Comparison of ENCODE assay signal across 15 cellular contexts in the genomic region with DNA sequence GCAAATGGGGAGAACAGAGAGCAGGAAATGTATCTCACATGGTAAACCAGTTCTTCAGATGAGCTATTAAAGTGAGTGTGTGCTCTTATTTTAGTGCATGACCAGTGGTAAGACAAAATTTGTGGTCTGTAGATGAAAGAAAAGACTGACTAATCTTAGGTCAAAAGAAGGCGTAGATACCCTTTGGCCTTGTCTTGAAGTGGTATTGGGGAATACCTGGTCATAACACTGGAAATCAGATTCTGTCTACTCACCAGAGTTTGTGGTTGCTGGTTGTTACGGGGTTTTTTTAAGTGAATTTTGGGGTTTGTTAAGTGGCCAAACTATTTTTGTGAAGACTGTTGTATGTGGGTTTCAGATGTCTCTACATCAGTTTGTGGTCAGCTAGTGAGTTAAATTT.
DNase-seq lines count a peak whose midpoint lies in the region; ATAC-seq, FAIRE-seq and TF ChIP-seq lines count a peak whose summit lies in the region.
"Had no signal": no experiment of that assay in that cellular context is flagged by ENCODE, and none has a peak within 500 bp of the region (broad histone marks: within the 10 kb centered on the region; RNA-seq: fewer than 3 reads in every experiment).

No MANE protein-coding gene starts in this region.

- TF ChIP-seq POLR2A in A549 (IDR thresholded peaks at IDR 0.05; ENCODE audit: low read length) (no peak), GM18505 (IDR thresholded peaks at IDR 0.05; ENCODE audit: borderline replicate concordance, extremely low read depth, insufficient read depth, insufficient read length) (no peak)

- H3K9me3 ChIP-seq in A549 (no peaks in the 10 kb centered on the region), left lung (no peaks in the 10 kb centered on the region)
- H3K9me3 ChIP-seq: BE2C, esophagus squamous epithelium had no signal

- H3K9me3 Mint-ChIP-seq in activated CD8-positive, alpha-beta T cell treated with anti-CD3 and anti-CD28 coated beads, Interleukin-2, amount 10 ng/mL, durations not matched to agents 7 days and 5 days (ENCODE audit: insufficient read depth): no peaks in the 10 kb centered on the region
- H3K9me3 Mint-ChIP-seq: type B pancreatic cell had no signal

- no peak for TF ChIP-seq EP300 in A549 (IDR thresholded peaks at IDR 0.05)

- POLR2A ChIA-PET in A549 (lab: Yijun Ruan, JAX): no interaction called here
- POLR2A ChIA-PET in activated CD8-positive, alpha-beta T cell treated with anti-CD3 and anti-CD28 coated beads, Interleukin-2, amount 10 ng/mL, durations not matched to agents 7 days and 5 days (lab: Charles Lee): no interaction called here

- H3K27ac ChIP-seq in A549 (no peak overlapping the region), left lung (no peak overlapping the region)
- H3K27ac ChIP-seq: esophagus squamous epithelium had no signal

- no peak for TF ChIP-seq RAD21 in A549 (conservative IDR thresholded peaks at IDR 0.05 in 1 of 2, IDR thresholded peaks at IDR 0.05 in 1 of 2)

- no peaks in the 10 kb centered on the region for H3K27me3 Mint-ChIP-seq in activated CD8-positive, alpha-beta T cell treated with anti-CD3 and anti-CD28 coated beads, Interleukin-2, amount 10 ng/mL, durations not matched to agents 7 days and 5 days (ENCODE audit: low read depth)
- H3K27me3 Mint-ChIP-seq: type B pancreatic cell had no signal

- peaks cover 41% of the 10 kb centered on the region for H3K4me1 Mint-ChIP-seq in activated CD8-positive, alpha-beta T cell treated with anti-CD3 and anti-CD28 coated beads, Interleukin-2, amount 10 ng/mL, durations not matched to agents 7 days and 5 days (ENCODE audit: low read depth)

- H3K36me3 ChIP-seq in left lung: no peaks in the 10 kb centered on the region
- H3K36me3 ChIP-seq: BE2C, esophagus squamous epithelium had no signal

- no peak for FAIRE-seq in A549 (lab: Jason Lieb, UNC)
- FAIRE-seq: G401.6 had no signal

- DNase-seq in A549 (ENCODE audit: low read depth in 1 of 2, low spot score in 1 of 2) (no peak), left lung (no peak)
- DNase-seq in activated CD8-positive, alpha-beta T cell treated with anti-CD3 and anti-CD28 coated beads, Interleukin-2, amount 10 ng/mL, durations not matched to agents 7 days and 5 days: no peak
- DNase-seq in stimulated activated CD4-positive, alpha-beta T cell treated with anti-CD3 and anti-CD28 coated beads, Interleukin-12 subunit alpha, Interleukin-12 subunit beta, amount 100 ng/mL, for 4 hours: no peak
- DNase-seq: BE2C, esophagus squamous epithelium, IMR-90, NCI-H1930, retina had no signal

- intact Hi-C loops in left lung (cut with DNase I): no loop called here

- ATAC-seq in A549 (no peak), GM19043 (IDR thresholded peaks at IDR 0.05; ENCODE audit: low read depth, unreplicated experiment) (peak; percentile 37), HG03060 (IDR thresholded peaks at IDR 0.05; ENCODE audit: low read depth, unreplicated experiment) (peak; percentile 51), left lung (no peak), GM18505 (IDR thresholded peaks at IDR 0.05; ENCODE audit: unreplicated experiment) (no peak), HG03520 (IDR thresholded peaks at IDR 0.05; ENCODE audit: unreplicated experiment) (no peak)
- no peak for ATAC-seq in activated CD8-positive, alpha-beta T cell treated with anti-CD3 and anti-CD28 coated beads, Interleukin-2, amount 10 ng/mL, durations not matched to agents 7 days and 5 days

- no peak overlapping the region for H3K4me3 ChIP-seq in A549
- no peak overlapping the region for H3K4me3 ChIP-seq in left lung
- H3K4me3 ChIP-seq: esophagus squamous epithelium had no signal

- H3K4me3 Mint-ChIP-seq in activated CD8-positive, alpha-beta T cell treated with anti-CD3 and anti-CD28 coated beads, Interleukin-2, amount 10 ng/mL, durations not matched to agents 7 days and 5 days: peak overlapping the region; percentile 63
- H3K4me3 Mint-ChIP-seq: type B pancreatic cell had no signal

- peaks cover 9% of the 10 kb centered on the region; the same call in 1 of the 3 replicates for H3K4me1 ChIP-seq in A549
- H3K4me1 ChIP-seq in left lung: no peaks in the 10 kb centered on the region
- H3K4me1 ChIP-seq: BE2C had no signal

- TF ChIP-seq CTCF in A549 (IDR thresholded peaks at IDR 0.05) (no peak), left lung (IDR thresholded peaks at IDR 0.05) (no peak)

- no peaks in the 10 kb centered on the region for H3K27me3 ChIP-seq in left lung
- H3K27me3 ChIP-seq: BE2C, esophagus squamous epithelium had no signal

- CTCF ChIA-PET in A549 (lab: Yijun Ruan, JAX): no interaction called here
- CTCF ChIA-PET in activated CD8-positive, alpha-beta T cell treated with anti-CD3 and anti-CD28 coated beads, Interleukin-2, amount 10 ng/mL, durations not matched to agents 7 days and 5 days (lab: Charles Lee): interaction anchor here (0.8 kb wide), 1 partner anchor 68 kb away, joined by 3 read pairs; no protein-coding TSS in a partner anchor

- H3K27ac Mint-ChIP-seq in activated CD8-positive, alpha-beta T cell treated with anti-CD3 and anti-CD28 coated beads, Interleukin-2, amount 10 ng/mL, durations not matched to agents 7 days and 5 days: no peak overlapping the region
- H3K27ac Mint-ChIP-seq: type B pancreatic cell had no signal

- H3K36me3 Mint-ChIP-seq in activated CD8-positive, alpha-beta T cell treated with anti-CD3 and anti-CD28 coated beads, Interleukin-2, amount 10 ng/mL, durations not matched to agents 7 days and 5 days (ENCODE audit: low read depth): peaks cover 28% of the 10 kb centered on the region
- H3K36me3 Mint-ChIP-seq: type B pancreatic cell had no signal

- WGBS in A549 (ENCODE audit: missing lambda C conversion rate): 96% methylated on average over 2 of the region's 2 CpGs

- peak overlapping the region; percentile 69; the same call in 2 of the 3 replicates for H3K4me2 ChIP-seq in A549

TF ChIP-seq in A549, 52 proteins besides CTCF, POLR2A, EP300 and RAD21:
- TF ChIP-seq ZC3H11A (IDR thresholded peaks at IDR 0.05) (no peak), EHF (CRISPR knock-in tag; IDR thresholded peaks at IDR 0.05) (no peak), FOSB (CRISPR knock-in tag; IDR thresholded peaks at IDR 0.05) (no peak), KDM1A (IDR thresholded peaks at IDR 0.05; ENCODE audit: low read depth) (no peak)
- TF ChIP-seq, protein P1, sequence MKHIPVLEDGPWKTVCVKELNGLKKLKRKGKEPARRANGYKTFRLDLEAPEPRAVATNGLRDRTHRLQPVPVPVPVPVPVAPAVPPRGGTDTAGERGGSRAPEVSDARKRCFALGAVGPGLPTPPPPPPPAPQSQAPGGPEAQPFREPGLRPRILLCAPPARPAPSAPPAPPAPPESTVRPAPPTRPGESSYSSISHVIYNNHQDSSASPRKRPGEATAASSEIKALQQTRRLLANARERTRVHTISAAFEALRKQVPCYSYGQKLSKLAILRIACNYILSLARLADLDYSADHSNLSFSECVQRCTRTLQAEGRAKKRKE (CRISPR knock-in tag; IDR thresholded peaks at IDR 0.05; ENCODE audit: low read depth): no peak

Comparison
In these comparisons a context has a peak if more than half of its experiments do, and no peak if none do; other contexts are left out.
1. ATAC-seq: peak in GM19043 (single experiment) and HG03060 (single experiment); none in A549 (0 of 2), activated CD8-positive, alpha-beta T cell treated with anti-CD3 and anti-CD28 coated beads, Interleukin-2, amount 10 ng/mL, durations not matched to agents 7 days and 5 days (single experiment), left lung (single experiment), GM18505 (single experiment) and HG03520 (single experiment).